In genomic region chr2:237672731-237673129, GRCh38 we compare ENCODE assay signal across 10 cellular contexts. TPM values are rescaled to one million over a fixed set of nuclear protein-coding genes. Genes with fewer than 3 reads are reported as not detected.
DNase-seq lines count a peak whose midpoint lies in the region; ATAC-seq and TF ChIP-seq lines count a peak whose summit lies in the region.
"Had no signal": no experiment of that assay in that cellular context is flagged by ENCODE, and none has a peak within 500 bp of the region (broad histone marks: within the 10 kb centered on the region; RNA-seq: fewer than 3 reads in every experiment).

No MANE protein-coding gene starts in this region.

- H3K4me1 Mint-ChIP-seq in activated T-cell treated with anti-CD3 and anti-CD28 coated beads, Interleukin-2, amount 50 U/mL, for 4 hours (ENCODE audit: low read depth) = peaks cover 55% of the 10 kb centered on the region
- peaks cover 64% of the 10 kb centered on the region for H3K4me1 Mint-ChIP-seq in activated CD4-positive, alpha-beta memory T cell treated with anti-CD3 and anti-CD28 coated beads, Interleukin-2, amount 10 ng/mL, durations not matched to agents 7 days and 5 days

- H3K27me3 ChIP-seq in liver (ENCODE audit: control insufficient read depth in 4 of 4, insufficient read depth in 4 of 4, low read length in 3 of 4) = no peaks in the 10 kb centered on the region
- H3K27me3 ChIP-seq in tibial artery = no peaks in the 10 kb centered on the region
- H3K27me3 ChIP-seq: pancreas had no signal

- H3K27me3 Mint-ChIP-seq in activated T-cell treated with anti-CD3 and anti-CD28 coated beads, Interleukin-2, amount 50 U/mL, for 4 hours (ENCODE audit: low read depth) = peaks cover 10% of the 10 kb centered on the region
- peaks cover 27% of the 10 kb centered on the region for H3K27me3 Mint-ChIP-seq in activated CD4-positive, alpha-beta memory T cell treated with anti-CD3 and anti-CD28 coated beads, Interleukin-2, amount 10 ng/mL, durations not matched to agents 7 days and 5 days
- H3K27me3 Mint-ChIP-seq: type B pancreatic cell had no signal

- no peak for TF ChIP-seq RAD21 in liver (IDR thresholded peaks at IDR 0.05)

- CTCF ChIA-PET in activated CD4-positive, alpha-beta memory T cell treated with anti-CD3 and anti-CD28 coated beads, Interleukin-2, amount 10 ng/mL, durations not matched to agents 7 days and 5 days (lab: Charles Lee) = interaction anchor here (0.6 to 9.6 kb wide), 21 partner anchors 10 to 347 kb away, joined by 3 to 240 read pairs (median 7); no protein-coding TSS in a partner anchor

- peak overlapping the region; percentile 96 for H3K27ac Mint-ChIP-seq in activated CD4-positive, alpha-beta memory T cell treated with anti-CD3 and anti-CD28 coated beads, Interleukin-2, amount 10 ng/mL, durations not matched to agents 7 days and 5 days

- H3K4me3 Mint-ChIP-seq in activated T-cell treated with anti-CD3 and anti-CD28 coated beads, Interleukin-2, amount 50 U/mL, for 4 hours = peak overlapping the region; percentile 84
- H3K4me3 Mint-ChIP-seq in activated CD4-positive, alpha-beta memory T cell treated with anti-CD3 and anti-CD28 coated beads, Interleukin-2, amount 10 ng/mL, durations not matched to agents 7 days and 5 days = peak overlapping the region; percentile 81

- WGBS in liver = 70% methylated on average over 8 of the region's 8 CpGs

- H3K27ac ChIP-seq in liver (ENCODE audit: low read depth in 1 of 2, low read length in 2 of 2) (peak overlapping the region; percentile 7 to 76), tibial artery (peak overlapping the region; percentile 84 to 85)

- H3K4me3 ChIP-seq in liver (ENCODE audit: low read depth in 1 of 3, low read length in 3 of 3) = no peak overlapping the region
- no peak overlapping the region for H3K4me3 ChIP-seq in tibial artery

- intact Hi-C loops in tibial artery (cut with DNase I; ENCODE audit: low total_unique reads) = loop anchor here (5.0 kb wide), 1 partner anchor 70 kb away; no protein-coding TSS in a partner anchor

- no peaks in the 10 kb centered on the region for H3K9me3 Mint-ChIP-seq in activated T-cell treated with anti-CD3 and anti-CD28 coated beads, Interleukin-2, amount 50 U/mL, for 4 hours
- H3K9me3 Mint-ChIP-seq in activated CD4-positive, alpha-beta memory T cell treated with anti-CD3 and anti-CD28 coated beads, Interleukin-2, amount 10 ng/mL, durations not matched to agents 7 days and 5 days = no peaks in the 10 kb centered on the region
- H3K9me3 Mint-ChIP-seq: type B pancreatic cell had no signal

- peak; percentile 3 to 14 for ATAC-seq in activated T-cell treated with anti-CD3 and anti-CD28 coated beads, Interleukin-2, amount 50 U/mL, for 4 hours
- ATAC-seq in GM19351 (IDR thresholded peaks at IDR 0.05; ENCODE audit: unreplicated experiment) = no peak

- H3K4me1 ChIP-seq in liver (ENCODE audit: control insufficient read depth in 4 of 4, insufficient read depth in 4 of 4, low read length in 3 of 4) (peaks cover 8 to 48% (median 26%) of the 10 kb centered on the region in 4 donors), tibial artery (peaks cover 8 to 77% (median 36%) of the 10 kb centered on the region in 4 donors)

- peak overlapping the region in 1 of 2 donors; percentile 75 for H3K9ac ChIP-seq in liver (ENCODE audit: low read depth in 1 of 2, low read length in 2 of 2)

- TF ChIP-seq CTCF in liver (IDR thresholded peaks at IDR 0.05; ENCODE audit: low read depth, low read length, missing input control) (no peak), tibial artery (IDR thresholded peaks at IDR 0.05) (no peak)

- H3K9me3 ChIP-seq in liver (ENCODE audit: control insufficient read depth in 4 of 4, low read length in 3 of 4) = no peaks in the 10 kb centered on the region
- H3K9me3 ChIP-seq in tibial artery = no peaks in the 10 kb centered on the region
- H3K9me3 ChIP-seq: pancreas had no signal

- H3K36me3 Mint-ChIP-seq in activated T-cell treated with anti-CD3 and anti-CD28 coated beads, Interleukin-2, amount 50 U/mL, for 4 hours (ENCODE audit: insufficient read depth) = no peaks in the 10 kb centered on the region
- no peaks in the 10 kb centered on the region for H3K36me3 Mint-ChIP-seq in activated CD4-positive, alpha-beta memory T cell treated with anti-CD3 and anti-CD28 coated beads, Interleukin-2, amount 10 ng/mL, durations not matched to agents 7 days and 5 days (ENCODE audit: low read depth)

- DNase-seq in activated T-cell treated with anti-CD3 and anti-CD28 coated beads, Interleukin-2, amount 50 U/mL, for 4 hours = no peak
- DNase-seq in activated T-cell treated with anti-CD3 and anti-CD28 coated beads for 4 hours (no peak), tibial artery (no peak), germinal center (ENCODE audit: low spot score) (no peak), DMS153 (lab: John Stamatoyannopoulos, UW) (no peak)
- no peak for DNase-seq in activated CD4-positive, alpha-beta memory T cell treated with anti-CD3 and anti-CD28 coated beads, Interleukin-2, amount 10 ng/mL, durations not matched to agents 7 days and 5 days

- no peaks in the 10 kb centered on the region for H3K36me3 ChIP-seq in liver (ENCODE audit: control insufficient read depth in 4 of 4, insufficient read depth in 3 of 4, low read depth in 1 of 4, low read length in 3 of 4)
- no peaks in the 10 kb centered on the region for H3K36me3 ChIP-seq in tibial artery
- H3K36me3 ChIP-seq: pancreas had no signal

- POLR2A ChIA-PET in activated CD4-positive, alpha-beta memory T cell treated with anti-CD3 and anti-CD28 coated beads, Interleukin-2, amount 10 ng/mL, durations not matched to agents 7 days and 5 days (lab: Charles Lee) = interaction anchor here (1.1 to 12.6 kb wide), 12 partner anchors 12 to 529 kb away, joined by 3 to 385 read pairs (median 6); no protein-coding TSS in a partner anchor

TF ChIP-seq in liver, 16 proteins besides CTCF, POLR2A, EP300 and RAD21:
- TF ChIP-seq REST (IDR thresholded peaks at IDR 0.05) (no peak), GABPA (IDR thresholded peaks at IDR 0.05 in 1 of 2, conservative IDR thresholded peaks at IDR 0.05 in 1 of 2) (no peak), NR2F2 (IDR thresholded peaks at IDR 0.05) (no peak), SP1 (IDR thresholded peaks at IDR 0.05) (no peak)

RNA-seq across cellular contexts. Expression of gene LRRFIP1, which starts 45.3 kb away (rescaled TPM):
- 100 to 1,000 TPM; 160 to 203 (median 169) TPM for total RNA-seq in activated T-cell treated with anti-CD3 and anti-CD28 coated beads, Interleukin-2, amount 50 U/mL, for 4 hours
- total RNA-seq in activated CD4-positive, alpha-beta memory T cell treated with anti-CD3 and anti-CD28 coated beads, Interleukin-2, amount 10 ng/mL, durations not matched to agents 7 days and 5 days = 100 to 1,000 TPM; 242 to 248 TPM
- 10 to 100 TPM; 13.3 to 56.1 TPM for total RNA-seq in liver
- polyA plus RNA-seq in liver = 10 to 100 TPM; 26.6 to 51.6 TPM
